25 cellular contexts compared by ENCODE assay signal in the genomic region with DNA sequence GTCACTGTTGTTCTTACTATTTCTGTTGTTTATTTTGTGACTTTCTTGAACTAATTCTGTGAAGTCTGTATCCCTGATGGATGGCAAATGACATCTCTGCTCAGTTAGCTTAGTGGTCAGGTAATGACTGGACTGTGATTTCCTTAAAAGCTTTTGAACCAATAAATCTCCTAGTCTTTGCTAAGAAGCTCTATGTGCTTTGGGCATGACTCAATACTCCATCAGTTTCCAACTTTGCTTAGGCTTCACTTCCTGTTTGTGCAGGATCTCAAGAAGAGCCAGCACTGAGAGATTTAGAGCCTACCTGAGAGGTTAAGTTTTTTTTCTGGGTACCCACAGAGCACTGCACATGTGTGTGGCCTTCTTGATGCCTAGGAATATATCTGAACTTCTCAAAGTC.
"Had no signal": no experiment of that assay in that cellular context is flagged by ENCODE, and none has a peak within 500 bp of the region (broad histone marks: within the 10 kb centered on the region; RNA-seq: fewer than 3 reads in every experiment).

No MANE protein-coding gene starts in this region.

- DNase-seq: activated CD4-positive, alpha-beta T cell treated with anti-CD3 and anti-CD28 coated beads for 4 hours; activated CD4-positive, alpha-beta T cell treated with anti-CD3 and anti-CD28 coated beads, Interleukin-2, amount 50 U/mL, for 48 hours; activated CD4-positive, CD25-positive, alpha-beta regulatory T cell; activated effector memory CD4-positive, alpha-beta T cell treated with anti-CD3 and anti-CD28 coated beads, Interleukin-2, amount 50 U/mL, for 16 hours; activated naive CD4-positive, alpha-beta T cell treated with anti-CD3 and anti-CD28 coated beads, Interleukin-2, amount 10 ng/mL, durations not matched to agents 7 days and 5 days; activated T-cell treated with anti-CD3 and anti-CD28 coated beads for 4 hours; body of pancreas; central memory CD4-positive, alpha-beta T cell; dorsolateral prefrontal cortex; effector memory CD8-positive, alpha-beta T cell; heart left ventricle; left colon; mesendoderm; mucosa of descending colon; nephron progenitor cell; pancreas; psoas muscle; spleen; stimulated activated CD4-positive, alpha-beta T cell treated with anti-CD3 and anti-CD28 coated beads, Interleukin-4, amount 100 ng/mL, for 1 hour; stimulated activated naive CD4-positive, alpha-beta T cell; testis; trophoblast cell; uterus had no signal

- H3K9me3 ChIP-seq: body of pancreas, testis, uterus had no signal

- H3K4me1 ChIP-seq: body of pancreas, heart left ventricle, pancreas, psoas muscle, right atrium auricular region, spleen, testis, uterus had no signal

- H3K27me3 Mint-ChIP-seq: activated naive CD4-positive, alpha-beta T cell treated with anti-CD3 and anti-CD28 coated beads, Interleukin-2, amount 10 ng/mL, durations not matched to agents 7 days and 5 days; effector memory CD8-positive, alpha-beta T cell had no signal

- ATAC-seq: body of pancreas; effector memory CD8-positive, alpha-beta T cell; heart left ventricle; left colon; mucosa of descending colon; pancreas; psoas muscle had no signal

- H3K4me3 ChIP-seq: body of pancreas, dorsolateral prefrontal cortex, esophagus muscularis mucosa, heart left ventricle, mucosa of descending colon, pancreas, psoas muscle, right atrium auricular region, spleen, testis, uterus had no signal

- H3K27me3 ChIP-seq: body of pancreas, dorsolateral prefrontal cortex, esophagus muscularis mucosa, heart left ventricle, pancreas, right atrium auricular region, spleen, testis, uterus had no signal

- H3K27ac ChIP-seq: body of pancreas, dorsolateral prefrontal cortex, esophagus muscularis mucosa, heart left ventricle, pancreas, psoas muscle, right atrium auricular region, spleen, testis, uterus had no signal

- H3K27ac Mint-ChIP-seq: activated naive CD4-positive, alpha-beta T cell treated with anti-CD3 and anti-CD28 coated beads, Interleukin-2, amount 10 ng/mL, durations not matched to agents 7 days and 5 days; effector memory CD8-positive, alpha-beta T cell; nephron progenitor cell had no signal

- H3K36me3 ChIP-seq: esophagus muscularis mucosa, heart left ventricle, pancreas, right atrium auricular region, spleen, uterus had no signal

- H3K36me3 Mint-ChIP-seq: activated naive CD4-positive, alpha-beta T cell treated with anti-CD3 and anti-CD28 coated beads, Interleukin-2, amount 10 ng/mL, durations not matched to agents 7 days and 5 days had no signal

- H3K4me1 Mint-ChIP-seq: activated naive CD4-positive, alpha-beta T cell treated with anti-CD3 and anti-CD28 coated beads, Interleukin-2, amount 10 ng/mL, durations not matched to agents 7 days and 5 days; nephron progenitor cell had no signal

- H3K4me3 Mint-ChIP-seq: activated naive CD4-positive, alpha-beta T cell treated with anti-CD3 and anti-CD28 coated beads, Interleukin-2, amount 10 ng/mL, durations not matched to agents 7 days and 5 days; effector memory CD8-positive, alpha-beta T cell; nephron progenitor cell had no signal
